ENCODE assay signal across 9 cellular contexts in the genomic region with DNA sequence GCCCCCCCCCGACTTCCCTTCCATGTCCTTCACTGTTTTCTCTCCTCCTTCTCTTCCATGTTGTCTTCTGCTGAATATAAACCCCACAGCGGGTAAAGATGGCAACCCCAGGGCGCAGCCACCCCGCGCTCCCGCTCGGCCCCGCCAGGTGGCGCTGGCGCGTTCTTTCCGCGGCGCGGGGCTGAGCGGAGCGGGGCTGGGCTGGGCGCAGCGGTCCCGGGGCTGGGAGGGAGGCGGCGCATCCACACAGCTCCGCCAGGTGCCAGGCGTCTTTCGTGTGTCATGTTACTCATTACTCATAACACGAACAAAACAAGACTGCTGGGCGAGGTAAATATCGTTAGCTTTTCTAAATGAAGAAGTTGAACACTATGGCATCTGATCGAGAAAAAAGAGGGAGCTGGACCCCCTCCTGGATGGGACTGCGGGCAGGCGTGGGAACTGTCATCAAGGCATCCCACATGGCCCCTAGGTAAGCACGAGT.
A peak's percentile ranks its signal among the peaks of the same experiment; 100 is the strongest.
DNase-seq lines count a peak whose midpoint lies in the region; ATAC-seq and TF ChIP-seq lines count a peak whose summit lies in the region.
"Had no signal": no experiment of that assay in that cellular context is flagged by ENCODE, and none has a peak within 500 bp of the region (broad histone marks: within the 10 kb centered on the region; RNA-seq: fewer than 3 reads in every experiment).

No MANE protein-coding gene starts in this region.

- H3K36me3 ChIP-seq in DND-41 (ENCODE audit: insufficient read depth, low read length), result no peaks in the 10 kb centered on the region
- no peaks in the 10 kb centered on the region for H3K36me3 ChIP-seq in effector memory CD4-positive, alpha-beta T cell (ENCODE audit: control insufficient read depth, insufficient read depth, low read length)
- H3K36me3 ChIP-seq: SJSA1 had no signal

- no peaks in the 10 kb centered on the region for H3K79me2 ChIP-seq in DND-41 (ENCODE audit: insufficient read depth, low read length)

- H3K4me1 ChIP-seq in DND-41 (ENCODE audit: insufficient read depth, low read length), result peaks cover 9% of the 10 kb centered on the region
- no peaks in the 10 kb centered on the region for H3K4me1 ChIP-seq in effector memory CD4-positive, alpha-beta T cell (ENCODE audit: control insufficient read depth, insufficient read depth, low read length, poor library complexity, severe bottlenecking)
- H3K4me1 ChIP-seq: SJSA1 had no signal

- no peak overlapping the region for H3K27ac ChIP-seq in DND-41 (ENCODE audit: low read length)
- no peak overlapping the region for H3K27ac ChIP-seq in effector memory CD4-positive, alpha-beta T cell (ENCODE audit: insufficient read depth, low read length, poor library complexity, severe bottlenecking)
- H3K27ac ChIP-seq: SJSA1 had no signal

- no peak overlapping the region for H3K9ac ChIP-seq in DND-41 (ENCODE audit: low read depth, low read length)

- DNase-seq in DND-41, result no peak
- DNase-seq in NCI-H748 treated with DMSO at 0.1 percent for 48 hours (lab: John Stamatoyannopoulos, UW), result peak; percentile 39
- DNase-seq in epithelial cell of proximal tubule (ENCODE audit: low read depth), result no peak
- DNase-seq in retinal pigment epithelial cell (ENCODE audit: low read depth), result no peak
- no peak for DNase-seq in effector memory CD4-positive, alpha-beta T cell
- no peak for DNase-seq in activated CD4-positive, CD25-positive, alpha-beta regulatory T cell treated with anti-CD3 and anti-CD28 coated beads, Interleukin-2, amount 50 U/mL, for 72 hours
- no peak for DNase-seq in NK-92 treated with Interleukin-12 subunit alpha and Interleukin-12 subunit beta, amount 100 ng/mL, for 24 hours (lab: John Stamatoyannopoulos, UW)

- no peak for ATAC-seq in DND-41 (ENCODE audit: insufficient read depth, low read depth)
- ATAC-seq in GM21360 (IDR thresholded peaks at IDR 0.05; ENCODE audit: unreplicated experiment), result peak; percentile 61

- H3K4me3 ChIP-seq in DND-41 (ENCODE audit: low read depth in 1 of 2, low read length in 2 of 2) (no peak overlapping the region), epithelial cell of proximal tubule (ENCODE audit: low read depth, low read length) (no peak overlapping the region), retinal pigment epithelial cell (ENCODE audit: low read length) (no peak overlapping the region)
- no peak overlapping the region for H3K4me3 ChIP-seq in effector memory CD4-positive, alpha-beta T cell (ENCODE audit: insufficient read depth, low read depth, low read length, poor library complexity, severe bottlenecking)
- H3K4me3 ChIP-seq: SJSA1 had no signal

- no peaks in the 10 kb centered on the region for H4K20me1 ChIP-seq in DND-41 (ENCODE audit: insufficient read depth, low read length)

- TF ChIP-seq CTCF in DND-41 (IDR thresholded peaks at IDR 0.05; ENCODE audit: borderline replicate concordance, extremely low read depth, low read length, poor library complexity, severe bottlenecking), result peak; percentile 27
- TF ChIP-seq CTCF in epithelial cell of proximal tubule (conservative IDR thresholded peaks at IDR 0.05; ENCODE audit: low read depth, low read length), result peak; percentile 68
- peak; percentile 66 for TF ChIP-seq CTCF in retinal pigment epithelial cell (conservative IDR thresholded peaks at IDR 0.05; ENCODE audit: low read depth, low read length)

- H3K4me2 ChIP-seq in DND-41 (ENCODE audit: insufficient read depth, low read length), result no peak overlapping the region

- H3K27me3 ChIP-seq in DND-41 (ENCODE audit: insufficient read depth, low read length, poor library complexity), result peaks cover 8% of the 10 kb centered on the region
- no peaks in the 10 kb centered on the region for H3K27me3 ChIP-seq in effector memory CD4-positive, alpha-beta T cell (replicated peaks; ENCODE audit: control insufficient read depth, insufficient read depth, low read length, poor library complexity, severe bottlenecking)
- H3K27me3 ChIP-seq: SJSA1 had no signal

- H3K9me3 ChIP-seq in DND-41 (ENCODE audit: insufficient read depth, low read length, severe bottlenecking), result no peaks in the 10 kb centered on the region
- no peaks in the 10 kb centered on the region for H3K9me3 ChIP-seq in effector memory CD4-positive, alpha-beta T cell (ENCODE audit: control insufficient read depth, low read length)
- H3K9me3 ChIP-seq: SJSA1 had no signal

- no peak overlapping the region for H2AFZ ChIP-seq in DND-41 (ENCODE audit: low read depth, low read length)
